Comparison of ENCODE assay signal across 10 cellular contexts in the genomic region with DNA sequence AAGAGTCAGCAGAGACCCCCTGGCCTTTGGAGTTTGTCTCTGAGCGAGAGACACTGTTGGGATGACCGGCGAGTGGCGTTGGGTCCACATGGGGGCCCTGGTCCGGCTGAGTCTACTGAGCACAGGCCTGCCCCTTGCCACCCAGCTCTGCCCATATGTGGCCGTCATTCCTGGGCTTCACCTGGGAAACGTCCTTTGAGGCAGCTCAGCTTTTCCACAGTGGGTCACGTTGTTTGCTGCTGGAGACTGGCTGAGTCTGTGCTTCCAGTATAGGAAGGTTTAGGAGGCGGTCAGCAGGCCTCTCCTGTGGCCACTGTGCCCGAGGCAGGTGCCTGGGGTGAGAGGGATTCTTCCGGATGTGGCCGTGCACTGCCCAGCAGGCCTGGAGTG. TPM values are rescaled to one million over a fixed set of nuclear protein-coding genes. Genes with fewer than 3 reads are reported as not detected.
DNase-seq lines count a peak whose midpoint lies in the region; ATAC-seq, FAIRE-seq and TF ChIP-seq lines count a peak whose summit lies in the region.
"Had no signal": no experiment of that assay in that cellular context is flagged by ENCODE, and none has a peak within 500 bp of the region (broad histone marks: within the 10 kb centered on the region; RNA-seq: fewer than 3 reads in every experiment).

No MANE protein-coding gene starts in this region.

- no peak for TF ChIP-seq RAD21 in A549 (conservative IDR thresholded peaks at IDR 0.05 in 1 of 2, IDR thresholded peaks at IDR 0.05 in 1 of 2)

- H3K4me3 Mint-ChIP-seq in activated naive CD8-positive, alpha-beta T cell treated with anti-CD3 and anti-CD28 coated beads, Interleukin-2, amount 50 U/mL, for 24 hours: peak overlapping the region; percentile 79
- H3K4me3 Mint-ChIP-seq in naive thymus-derived CD8-positive, alpha-beta T cell: peak overlapping the region; percentile 16 to 92 (median 76)

- peak overlapping the region; percentile 78 for H3K4me2 ChIP-seq in A549

- H3K4me1 Mint-ChIP-seq in activated naive CD8-positive, alpha-beta T cell treated with anti-CD3 and anti-CD28 coated beads, Interleukin-2, amount 50 U/mL, for 24 hours: peaks cover 63% of the 10 kb centered on the region
- H3K4me1 Mint-ChIP-seq in naive thymus-derived CD8-positive, alpha-beta T cell: peaks cover 15 to 67% (median 57%) of the 10 kb centered on the region in 4 donors

- peaks cover 11% of the 10 kb centered on the region for H3K27me3 ChIP-seq in BE2C

- no peak for FAIRE-seq in A549 (lab: Jason Lieb, UNC)

- TF ChIP-seq CTCF in A549 (IDR thresholded peaks at IDR 0.05) (no peak), HEK293 (tag by site-specific recombination; IDR thresholded peaks at IDR 0.05) (no peak), BE2C (IDR thresholded peaks at IDR 0.05; ENCODE audit: low read depth, low read length) (no peak)

- H3K4me3 ChIP-seq in A549 (no peak overlapping the region), HEK293 (ENCODE audit: low read depth, low read length) (no peak overlapping the region), BE2C (ENCODE audit: low read depth, low read length) (no peak overlapping the region)

- no peak for TF ChIP-seq EP300 in A549 (IDR thresholded peaks at IDR 0.05)

- peak overlapping the region; percentile 99 for H3K27ac Mint-ChIP-seq in activated naive CD8-positive, alpha-beta T cell treated with anti-CD3 and anti-CD28 coated beads, Interleukin-2, amount 50 U/mL, for 24 hours
- peak overlapping the region; percentile 74 to 99 (median 96) for H3K27ac Mint-ChIP-seq in naive thymus-derived CD8-positive, alpha-beta T cell

- POLR2A ChIA-PET in A549 (lab: Yijun Ruan, JAX): interaction anchor here (1.1 kb wide), 1 partner anchor 48 kb away, joined by 3 read pairs; no protein-coding TSS in a partner anchor
- POLR2A ChIA-PET in HEK293 (lab: Yijun Ruan, JAX): no interaction called here
- POLR2A ChIA-PET in naive thymus-derived CD8-positive, alpha-beta T cell (lab: Charles Lee): interaction anchor here (0.7 to 1.7 kb wide), 4 partner anchors 9 to 48 kb away, joined by 3 to 6 read pairs (median 3); no protein-coding TSS in a partner anchor

- peak overlapping the region; percentile 80 to 91 for H3K27ac ChIP-seq in A549
- H3K27ac ChIP-seq in HEK293 (ENCODE audit: extremely low read depth, low read depth, low read length): no peak overlapping the region

- ATAC-seq in A549: no peak
- no peak for ATAC-seq in activated naive CD8-positive, alpha-beta T cell treated with anti-CD3 and anti-CD28 coated beads, Interleukin-2, amount 50 U/mL, for 24 hours
- no peak for ATAC-seq in naive thymus-derived CD8-positive, alpha-beta T cell
- no peak for ATAC-seq in GM18907 (IDR thresholded peaks at IDR 0.05; ENCODE audit: unreplicated experiment)

- H3K9me3 ChIP-seq in A549 (no peaks in the 10 kb centered on the region), HEK293 (ENCODE audit: control insufficient read depth, insufficient read depth, low read depth, low read length) (no peaks in the 10 kb centered on the region), BE2C (no peaks in the 10 kb centered on the region)

- H3K4me1 ChIP-seq in A549 (peaks cover 48% of the 10 kb centered on the region), HEK293 (ENCODE audit: control insufficient read depth, insufficient read depth, low read length) (peaks cover 3% of the 10 kb centered on the region), BE2C (peaks cover 6% of the 10 kb centered on the region)

- peaks cover 5% of the 10 kb centered on the region for H3K36me3 Mint-ChIP-seq in activated naive CD8-positive, alpha-beta T cell treated with anti-CD3 and anti-CD28 coated beads, Interleukin-2, amount 50 U/mL, for 24 hours (ENCODE audit: low read depth)
- H3K36me3 Mint-ChIP-seq in naive thymus-derived CD8-positive, alpha-beta T cell: no peaks in the 10 kb centered on the region

- 82% methylated on average over 12 of the region's 12 CpGs for WGBS in A549 (ENCODE audit: missing lambda C conversion rate)

- no peaks in the 10 kb centered on the region for H3K36me3 ChIP-seq in HEK293 (ENCODE audit: control insufficient read depth in 2 of 2, insufficient read depth in 1 of 2, low read length in 2 of 2)
- no peaks in the 10 kb centered on the region for H3K36me3 ChIP-seq in BE2C

- H3K9me3 Mint-ChIP-seq in activated naive CD8-positive, alpha-beta T cell treated with anti-CD3 and anti-CD28 coated beads, Interleukin-2, amount 50 U/mL, for 24 hours: no peaks in the 10 kb centered on the region
- H3K9me3 Mint-ChIP-seq in naive thymus-derived CD8-positive, alpha-beta T cell: no peaks in the 10 kb centered on the region

- peaks cover 4% of the 10 kb centered on the region for H3K27me3 Mint-ChIP-seq in activated naive CD8-positive, alpha-beta T cell treated with anti-CD3 and anti-CD28 coated beads, Interleukin-2, amount 50 U/mL, for 24 hours
- peaks cover 0 to 1% (median 0%) of the 10 kb centered on the region in 5 donors for H3K27me3 Mint-ChIP-seq in naive thymus-derived CD8-positive, alpha-beta T cell

- no peak for DNase-seq in A549 (ENCODE audit: low read depth in 1 of 2, low spot score in 1 of 2)
- DNase-seq in activated naive CD8-positive, alpha-beta T cell treated with anti-CD3 and anti-CD28 coated beads, Interleukin-2, amount 50 U/mL, for 24 hours: no peak
- DNase-seq in naive thymus-derived CD8-positive, alpha-beta T cell: no peak
- no peak for DNase-seq in stimulated activated CD8-positive, alpha-beta memory T cell treated with anti-CD3 and anti-CD28 coated beads, Interleukin-4, amount 100 ng/mL, for 48 hours
- no peak for DNase-seq in SW480 (ENCODE audit: low spot score)
- no peak for DNase-seq in BE2C

- CTCF ChIA-PET in A549 (lab: Yijun Ruan, JAX) (interaction anchor here (0.6 to 4.0 kb wide), 9 partner anchors 14 to 116 kb away, joined by 3 to 22 read pairs (median 4); no protein-coding TSS in a partner anchor), HEK293 (lab: Yijun Ruan, JAX) (interaction anchor here (1.0 to 1.3 kb wide), 2 partner anchors 114 to 116 kb away, joined by 3 to 4 read pairs; no protein-coding TSS in a partner anchor)

- no peak for TF ChIP-seq POLR2A in A549 (IDR thresholded peaks at IDR 0.05; ENCODE audit: low read length)

TF ChIP-seq in A549, 52 proteins besides CTCF, POLR2A, EP300 and RAD21 (continues in another document):
- 0 out of 5 replicates have a peak, but pooled peaks of 1 of the 2 experiments have one; percentile 10 for TF ChIP-seq JUN (IDR thresholded peaks at IDR 0.05)

TF ChIP-seq in HEK293, 187 proteins besides CTCF, POLR2A, EP300 and RAD21 (continues in another document):
- no peak for TF ChIP-seq ZNF138 (tag by site-specific recombination; IDR thresholded peaks at IDR 0.05; ENCODE audit: borderline replicate concordance)
- TF ChIP-seq GLI4 (tag by site-specific recombination; IDR thresholded peaks at IDR 0.05): no peak
- TF ChIP-seq YY2 (tag by site-specific recombination; IDR thresholded peaks at IDR 0.05): no peak
- no peak for TF ChIP-seq ZNF202 (tag by site-specific recombination; IDR thresholded peaks at IDR 0.05; ENCODE audit: borderline replicate concordance)

RNA-seq across cellular contexts. Expression of a gene that starts 17.1 kb away (rescaled TPM):
- polyA plus RNA-seq in A549 (2011; rRNA removed) (1.4 TPM in 2 replicates), A549 (2017; fragmentation: RNase III; extraction: RNeasy Plus Mini Kit Qiagen cat#74134 plus additional on column Dnase treatment) (4.1 to 5.2 TPM (median 4.4 TPM) in 3 replicates)
- 2.2 and 4.0 TPM in 2 replicates for polyA plus RNA-seq in A549 (2012; cell fraction: cytosol; rRNA removed)
- polyA plus RNA-seq in A549 (2012; cell fraction: nucleus; rRNA removed): 39.8 and 45.3 TPM in 2 replicates
- polyA minus RNA-seq in A549 (2011; rRNA and poly(A)+ RNA removed): 0.66 and 1.2 TPM in 2 replicates
- 1 to 10 TPM; 8.5 to 9.4 TPM for total RNA-seq in naive thymus-derived CD8-positive, alpha-beta T cell
- polyA plus RNA-seq in naive thymus-derived CD8-positive, alpha-beta T cell: 10 to 100 TPM in 1 of 3 donors, 1 to 10 TPM in 2; 7.8 to 28.4 (median 9.5) TPM
- 1.4 TPM for polyA plus RNA-seq in BE2C (2012; ENCODE audit: insufficient read depth, insufficient read length, low read depth)

RNA-seq across cellular contexts. Expression of a gene that starts 21.9 kb away (rescaled TPM):
- polyA plus RNA-seq in A549 (2011; rRNA removed) (not detected in 2 replicates), A549 (2017; fragmentation: RNase III; extraction: RNeasy Plus Mini Kit Qiagen cat#74134 plus additional on column Dnase treatment) (not detected in 3 replicates)
- not detected in 2 replicates for polyA plus RNA-seq in A549 (2012; cell fraction: cytosol; rRNA removed)
- not detected in 2 replicates for polyA plus RNA-seq in A549 (2012; cell fraction: nucleus; rRNA removed)
- polyA minus RNA-seq in A549 (2011; rRNA and poly(A)+ RNA removed): not detected in 2 replicates
- not detected for total RNA-seq in naive thymus-derived CD8-positive, alpha-beta T cell
- polyA plus RNA-seq in naive thymus-derived CD8-positive, alpha-beta T cell: not detected
- 0.15 TPM for polyA plus RNA-seq in BE2C (2012; ENCODE audit: insufficient read depth, insufficient read length, low read depth)
- total RNA-seq: renal cortical epithelial cell had no signal

RNA-seq across cellular contexts. Expression of a gene that starts 29.6 kb away (rescaled TPM):
- polyA plus RNA-seq in A549 (2011; rRNA removed): not detected in 2 replicates
- not detected in 2 replicates for polyA plus RNA-seq in A549 (2012; cell fraction: cytosol; rRNA removed)
- polyA plus RNA-seq in A549 (2012; cell fraction: nucleus; rRNA removed): not detected in 2 replicates
- polyA plus RNA-seq in A549 (2017; fragmentation: RNase III; extraction: RNeasy Plus Mini Kit Qiagen cat#74134 plus additional on column Dnase treatment): not detected in 3 replicates
- polyA minus RNA-seq in A549 (2011; rRNA and poly(A)+ RNA removed): not detected in 2 replicates
- total RNA-seq in naive thymus-derived CD8-positive, alpha-beta T cell: not detected
- not detected for polyA plus RNA-seq in naive thymus-derived CD8-positive, alpha-beta T cell
- polyA plus RNA-seq in BE2C (2012; ENCODE audit: insufficient read depth, insufficient read length, low read depth): not detected
- total RNA-seq: cerebellum, renal cortical epithelial cell had no signal

RNA-seq across cellular contexts. Expression of a gene that starts 49.1 kb away (rescaled TPM):
- polyA plus RNA-seq in A549 (2011; rRNA removed): 44.5 and 44.9 TPM in 2 replicates
- polyA plus RNA-seq in A549 (2012; cell fraction: cytosol; rRNA removed): 35.7 and 43.6 TPM in 2 replicates
- 68.0 and 91.7 TPM in 2 replicates for polyA plus RNA-seq in A549 (2012; cell fraction: nucleus; rRNA removed)
- polyA plus RNA-seq in A549 (2017; fragmentation: RNase III; extraction: RNeasy Plus Mini Kit Qiagen cat#74134 plus additional on column Dnase treatment): 32.5 to 35.0 TPM (median 33.6 TPM) in 3 replicates
- polyA minus RNA-seq in A549 (2011; rRNA and poly(A)+ RNA removed): 57.5 and 75.3 TPM in 2 replicates
- 10 to 100 TPM; 61.4 to 72.9 TPM for total RNA-seq in naive thymus-derived CD8-positive, alpha-beta T cell
- 10 to 100 TPM; 24.7 to 35.6 (median 32.0) TPM for polyA plus RNA-seq in naive thymus-derived CD8-positive, alpha-beta T cell
- 78.4 TPM for polyA plus RNA-seq in BE2C (2012; ENCODE audit: insufficient read depth, insufficient read length, low read depth)

RNA-seq across cellular contexts. Expression of a gene that starts 49.1 kb away (rescaled TPM):
- polyA plus RNA-seq in A549 (2011; rRNA removed): 39.4 and 40.2 TPM in 2 replicates
- 95.1 and 97.8 TPM in 2 replicates for polyA plus RNA-seq in A549 (2012; cell fraction: cytosol; rRNA removed)
- 61.6 and 72.9 TPM in 2 replicates for polyA plus RNA-seq in A549 (2012; cell fraction: nucleus; rRNA removed)
- 41.1 to 43.6 TPM (median 41.7 TPM) in 3 replicates for polyA plus RNA-seq in A549 (2017; fragmentation: RNase III; extraction: RNeasy Plus Mini Kit Qiagen cat#74134 plus additional on column Dnase treatment)
- polyA minus RNA-seq in A549 (2011; rRNA and poly(A)+ RNA removed): 22.7 and 23.3 TPM in 2 replicates
- 10 to 100 TPM; 38.0 to 38.3 TPM for total RNA-seq in naive thymus-derived CD8-positive, alpha-beta T cell
- 10 to 100 TPM; 75.9 to 80.4 (median 79.2) TPM for polyA plus RNA-seq in naive thymus-derived CD8-positive, alpha-beta T cell
- polyA plus RNA-seq in BE2C (2012; ENCODE audit: insufficient read depth, insufficient read length, low read depth): 151 TPM
